ENCODE assay signal across 26 cellular contexts in the genomic region with DNA sequence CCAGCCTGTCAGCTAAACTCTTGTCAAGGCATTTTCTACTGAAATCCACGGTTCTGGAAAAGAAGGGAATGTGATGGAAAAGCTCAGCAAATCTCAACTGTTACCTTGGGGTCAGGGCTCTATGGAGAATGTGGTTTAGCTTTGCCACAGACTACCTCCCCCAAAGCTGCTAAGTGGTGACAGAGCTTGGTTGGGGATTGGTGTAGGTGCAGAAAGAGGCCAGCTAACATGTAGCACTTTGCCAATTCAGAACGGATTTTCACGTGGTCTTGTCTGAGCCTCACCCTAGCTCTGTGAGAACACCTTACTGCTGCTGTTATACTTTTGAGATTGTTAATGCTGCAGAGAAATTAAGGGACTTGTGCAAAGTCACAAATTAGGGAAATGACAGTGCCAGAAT.
"Had no signal": no experiment of that assay in that cellular context is flagged by ENCODE, and none has a peak within 500 bp of the region (broad histone marks: within the 10 kb centered on the region; RNA-seq: fewer than 3 reads in every experiment).

No MANE protein-coding gene starts in this region.

- H3K27ac ChIP-seq: body of pancreas, colonic mucosa, epithelial cell of prostate, esophagus squamous epithelium, neutrophil, pancreas, psoas muscle, right atrium auricular region, suprapubic skin, tibial artery, VCaP had no signal

- H3K9me3 ChIP-seq: body of pancreas, colonic mucosa, esophagus squamous epithelium, neutrophil, pancreas, psoas muscle, right atrium auricular region, suprapubic skin, tibial artery had no signal

- H3K36me3 ChIP-seq: colonic mucosa, esophagus squamous epithelium, neutrophil, pancreas, right atrium auricular region, suprapubic skin, tibial artery had no signal

- DNase-seq: activated CD4-positive, alpha-beta T cell treated with anti-CD3 and anti-CD28 coated beads for 4 hours; activated CD4-positive, alpha-beta T cell treated with anti-CD3 and anti-CD28 coated beads, Interleukin-2, amount 50 U/mL, for 4 hours; activated naive CD4-positive, alpha-beta T cell; activated T-cell treated with anti-CD3 and anti-CD28 coated beads for 4 hours; activated T-cell treated with anti-CD3 and anti-CD28 coated beads, Interleukin-2, amount 50 U/mL, for 72 hours; anterior cingulate cortex; body of pancreas; colonic mucosa; effector CD8-positive, alpha-beta T cell; esophagus squamous epithelium; head of caudate nucleus; hippocampal formation; left cardiac atrium; mammary epithelial cell; pancreas; psoas muscle; stimulated activated CD4-positive, alpha-beta T cell treated with anti-CD3 and anti-CD28 coated beads, Interleukin-15, amount 100 ng/mL, for 24 hours; stimulated activated naive CD4-positive, alpha-beta T cell; tibial artery had no signal

- ATAC-seq: activated naive CD4-positive, alpha-beta T cell treated with anti-CD3 and anti-CD28 coated beads, Interleukin-2, amount 50 U/mL, for 72 hours; activated T-cell treated with anti-CD3 and anti-CD28 coated beads, Interleukin-2, amount 50 U/mL, for 72 hours; body of pancreas; left cardiac atrium; pancreas; psoas muscle had no signal

- H3K4me3 ChIP-seq: body of pancreas, colonic mucosa, esophagus squamous epithelium, pancreas, psoas muscle, right atrium auricular region, smooth muscle cell, suprapubic skin, tibial artery had no signal

- H3K27me3 ChIP-seq: body of pancreas, colonic mucosa, esophagus squamous epithelium, neutrophil, pancreas, right atrium auricular region, suprapubic skin, tibial artery had no signal

- H3K4me1 ChIP-seq: body of pancreas, colonic mucosa, pancreas, psoas muscle, right atrium auricular region, suprapubic skin, tibial artery had no signal
